In genomic region chr1:44031900-44032817, GRCh38 we compare ENCODE assay signal across 8 cellular contexts. TPM values are rescaled to one million over a fixed set of nuclear protein-coding genes. Genes with fewer than 3 reads are reported as not detected.
DNase-seq lines count a peak whose midpoint lies in the region; ATAC-seq and TF ChIP-seq lines count a peak whose summit lies in the region.

No MANE protein-coding gene starts in this region.

- peak overlapping the region; percentile 38 for H3K4me3 Mint-ChIP-seq in stimulated activated naive CD8-positive, alpha-beta T cell treated with anti-CD3 and anti-CD28 coated beads, Interleukin-15, Interleukin-2, amounts not matched to agents 100 ng/mL and 50 ng/mL, for 24 hours
- H3K4me3 Mint-ChIP-seq in brain = peak overlapping the region; percentile 87 to 93 (median 91)

- H2BK5ac ChIP-seq in mesendoderm (ENCODE audit: low read length) = peak overlapping the region; percentile 89

- H4K8ac ChIP-seq in mesendoderm (ENCODE audit: low read depth, low read length) = no peak overlapping the region

- peaks cover 12% of the 10 kb centered on the region for H3K4me1 ChIP-seq in mesendoderm (ENCODE audit: control insufficient read depth, low read depth, low read length)

- peaks cover 10% of the 10 kb centered on the region for H3K79me1 ChIP-seq in mesendoderm (ENCODE audit: low read length)

- H3K9ac ChIP-seq in mesendoderm (ENCODE audit: low read length) = peak overlapping the region; percentile 97

- peak overlapping the region; percentile 97 for H2AK5ac ChIP-seq in mesendoderm (ENCODE audit: low read length)

- H3K27ac Mint-ChIP-seq in stimulated activated naive CD8-positive, alpha-beta T cell treated with anti-CD3 and anti-CD28 coated beads, Interleukin-15, Interleukin-2, amounts not matched to agents 100 ng/mL and 50 ng/mL, for 24 hours = no peak overlapping the region
- H3K27ac Mint-ChIP-seq in brain = peak overlapping the region in 4 of 5 experiments; percentile 77 to 96 (median 90)

- H3K23ac ChIP-seq in mesendoderm (ENCODE audit: low read length) = no peak overlapping the region

- H3K4me3 ChIP-seq in mesendoderm (ENCODE audit: low read length) = no peak overlapping the region

- no peaks in the 10 kb centered on the region for H3K27me3 Mint-ChIP-seq in stimulated activated naive CD8-positive, alpha-beta T cell treated with anti-CD3 and anti-CD28 coated beads, Interleukin-15, Interleukin-2, amounts not matched to agents 100 ng/mL and 50 ng/mL, for 24 hours
- H3K27me3 Mint-ChIP-seq in brain = peaks cover 3% of the 10 kb centered on the region

- ATAC-seq in stimulated activated naive CD8-positive, alpha-beta T cell treated with anti-CD3 and anti-CD28 coated beads, Interleukin-15, Interleukin-2, amounts not matched to agents 100 U/mL and 50 U/mL, for 24 hours = no peak
- ATAC-seq in GM19397 (IDR thresholded peaks at IDR 0.05; ENCODE audit: unreplicated experiment) = no peak

- peaks cover 2% of the 10 kb centered on the region for H3K79me2 ChIP-seq in mesendoderm (ENCODE audit: control insufficient read depth, insufficient read depth, low read length)

- no peak for DNase-seq in stimulated activated naive CD8-positive, alpha-beta T cell treated with anti-CD3 and anti-CD28 coated beads, Interleukin-15, Interleukin-2, amounts not matched to agents 100 U/mL and 50 U/mL, for 24 hours
- DNase-seq in mesendoderm (peak; percentile 59), GOT3 (lab: John Stamatoyannopoulos, UW) (no peak), SIG-M5 treated with dmso at 0.1 percent for 504 hours (lab: John Stamatoyannopoulos, UW; ENCODE audit: unreplicated experiment) (no peak), NCI-H446 (lab: John Stamatoyannopoulos, UW) (no peak)

- H3K36me3 Mint-ChIP-seq in stimulated activated naive CD8-positive, alpha-beta T cell treated with anti-CD3 and anti-CD28 coated beads, Interleukin-15, Interleukin-2, amounts not matched to agents 100 ng/mL and 50 ng/mL, for 24 hours (ENCODE audit: low read depth) = no peaks in the 10 kb centered on the region
- no peaks in the 10 kb centered on the region for H3K36me3 Mint-ChIP-seq in brain

- H4K5ac ChIP-seq in mesendoderm (ENCODE audit: low read length) = peak overlapping the region; percentile 97

- TF ChIP-seq CTCF in brain (conservative IDR thresholded peaks at IDR 0.05) = no peak

- no peaks in the 10 kb centered on the region for H3K27me3 ChIP-seq in mesendoderm (ENCODE audit: insufficient read depth, low read length, poor library complexity)

- H3K18ac ChIP-seq in mesendoderm (ENCODE audit: low read length) = peak overlapping the region; percentile 78

- WGBS in mesendoderm (ENCODE audit: extremely low coverage, insufficient coverage, low lambda C conversion rate) = no CpG with 5 or more reads among the region's 10 CpGs

- H3K4ac ChIP-seq in mesendoderm (ENCODE audit: low read depth, low read length) = peak overlapping the region; percentile 74

- H3K4me2 ChIP-seq in mesendoderm (ENCODE audit: low read length) = peak overlapping the region; percentile 70

- peak overlapping the region; percentile 95 for H3K27ac ChIP-seq in mesendoderm (ENCODE audit: low read depth, low read length)

- H3K36me3 ChIP-seq in mesendoderm (ENCODE audit: control insufficient read depth, insufficient read depth, low read length) = no peaks in the 10 kb centered on the region

- H3K56ac ChIP-seq in mesendoderm (ENCODE audit: low read length) = peak overlapping the region; percentile 99

- no peaks in the 10 kb centered on the region for H3K9me3 Mint-ChIP-seq in stimulated activated naive CD8-positive, alpha-beta T cell treated with anti-CD3 and anti-CD28 coated beads, Interleukin-15, Interleukin-2, amounts not matched to agents 100 ng/mL and 50 ng/mL, for 24 hours
- H3K9me3 Mint-ChIP-seq in brain = peaks cover 0 to 3% (median 0%) of the 10 kb centered on the region in 5 experiments

- peaks cover 25% of the 10 kb centered on the region for H3K4me1 Mint-ChIP-seq in stimulated activated naive CD8-positive, alpha-beta T cell treated with anti-CD3 and anti-CD28 coated beads, Interleukin-15, Interleukin-2, amounts not matched to agents 100 ng/mL and 50 ng/mL, for 24 hours (ENCODE audit: low read depth)
- peaks cover 70% of the 10 kb centered on the region for H3K4me1 Mint-ChIP-seq in brain

- no peak overlapping the region for H2BK120ac ChIP-seq in mesendoderm (ENCODE audit: low read depth, low read length)

- H2BK15ac ChIP-seq in mesendoderm (replicated peaks; ENCODE audit: low read depth) = no peak overlapping the region

RNA-seq across cellular contexts. Expression of gene SLC6A9, which starts 0.9 kb away (rescaled TPM):
- 26.0 TPM for polyA plus RNA-seq in brain (ENCODE audit: insufficient read depth, low read depth, low replicate concordance)
- 16.1 TPM for polyA plus RNA-seq in mesendoderm (2013, experiment 1 of 2)
- polyA plus RNA-seq in mesendoderm (2013, experiment 2 of 2) = 15.8 TPM

RNA-seq across cellular contexts. Expression of gene CCDC24, which starts 40.8 kb away (rescaled TPM):
- polyA plus RNA-seq in brain (ENCODE audit: insufficient read depth, low read depth, low replicate concordance) = 18.4 TPM
- 4.0 TPM for polyA plus RNA-seq in mesendoderm (2013, experiment 1 of 2)
- polyA plus RNA-seq in mesendoderm (2013, experiment 2 of 2) = 5.2 TPM

RNA-seq across cellular contexts. Expression of gene B4GALT2, which starts 53.1 kb away (rescaled TPM):
- polyA plus RNA-seq in brain (ENCODE audit: insufficient read depth, low read depth, low replicate concordance) = 91.9 TPM
- 50.4 TPM for polyA plus RNA-seq in mesendoderm (2013, experiment 1 of 2)
- 49.5 TPM for polyA plus RNA-seq in mesendoderm (2013, experiment 2 of 2)

RNA-seq across cellular contexts. Expression of gene ATP6V0B, which starts 57.4 kb away (rescaled TPM):
- polyA plus RNA-seq in brain (ENCODE audit: insufficient read depth, low read depth, low replicate concordance) = 273 TPM
- polyA plus RNA-seq in mesendoderm (2013, experiment 1 of 2) = 56.2 TPM
- polyA plus RNA-seq in mesendoderm (2013, experiment 2 of 2) = 55.4 TPM
